In genomic region chr12:53098354-53098981, GRCh38 we compare ENCODE assay signal across 9 cellular contexts. TPM values are rescaled to one million over a fixed set of nuclear protein-coding genes. Genes with fewer than 3 reads are reported as not detected.
A peak's percentile ranks its signal among the peaks of the same experiment; 100 is the strongest.
DNase-seq lines count a peak whose midpoint lies in the region; ATAC-seq and TF ChIP-seq lines count a peak whose summit lies in the region.
"Had no signal": no experiment of that assay in that cellular context is flagged by ENCODE, and none has a peak within 500 bp of the region (broad histone marks: within the 10 kb centered on the region; RNA-seq: fewer than 3 reads in every experiment).

No MANE protein-coding gene starts in this region.

- H3K9me3 Mint-ChIP-seq in activated naive CD8-positive, alpha-beta T cell treated with anti-CD3 and anti-CD28 coated beads, Interleukin-2, amount 50 U/mL, for 24 hours: no peaks in the 10 kb centered on the region

- peaks cover 6% of the 10 kb centered on the region for H3K27me3 ChIP-seq in KMS-11 (ENCODE audit: insufficient read depth, low read depth)
- no peaks in the 10 kb centered on the region for H3K27me3 ChIP-seq in right atrium auricular region

- no peaks in the 10 kb centered on the region for H3K36me3 Mint-ChIP-seq in activated naive CD8-positive, alpha-beta T cell treated with anti-CD3 and anti-CD28 coated beads, Interleukin-2, amount 50 U/mL, for 24 hours (ENCODE audit: low read depth)

- peak; percentile 20 for ATAC-seq in activated naive CD8-positive, alpha-beta T cell treated with anti-CD3 and anti-CD28 coated beads, Interleukin-2, amount 50 U/mL, for 24 hours
- ATAC-seq in HG03095 (IDR thresholded peaks at IDR 0.05; ENCODE audit: unreplicated experiment): no peak

- peak overlapping the region; percentile 93 for H3K4me2 ChIP-seq in KMS-11

- DNase-seq in AG10803 (ENCODE audit: low read depth) (peak; percentile 72), right atrium auricular region (ENCODE audit: low spot score) (peak; percentile 82), skeletal muscle cell (ENCODE audit: low read depth) (peak; percentile 41), NCI-H1694 (lab: John Stamatoyannopoulos, UW) (no peak), NCI-H1092 (lab: John Stamatoyannopoulos, UW) (no peak)
- DNase-seq in activated naive CD8-positive, alpha-beta T cell treated with anti-CD3 and anti-CD28 coated beads, Interleukin-2, amount 50 U/mL, for 24 hours: peak; percentile 59

- H2AFZ ChIP-seq in KMS-11 (ENCODE audit: low read depth): peak overlapping the region; percentile 99

- H3K27me3 Mint-ChIP-seq in activated naive CD8-positive, alpha-beta T cell treated with anti-CD3 and anti-CD28 coated beads, Interleukin-2, amount 50 U/mL, for 24 hours: peaks cover 11% of the 10 kb centered on the region

- H3K27ac ChIP-seq in KMS-11 (no peak overlapping the region), right atrium auricular region (peak overlapping the region; percentile 83 to 95)

- H3K4me1 ChIP-seq in KMS-11 (ENCODE audit: low read depth, poor library complexity, severe bottlenecking): peaks cover 28% of the 10 kb centered on the region
- H3K4me1 ChIP-seq in right atrium auricular region: peaks cover 0 to 38% of the 10 kb centered on the region in 2 donors

- H3K27ac Mint-ChIP-seq in activated naive CD8-positive, alpha-beta T cell treated with anti-CD3 and anti-CD28 coated beads, Interleukin-2, amount 50 U/mL, for 24 hours: peak overlapping the region; percentile 89

- peak overlapping the region; percentile 45; the same call in 1 of the 2 replicates for H3K9ac ChIP-seq in KMS-11

- H3K36me3 ChIP-seq in KMS-11 (ENCODE audit: insufficient read depth) (no peaks in the 10 kb centered on the region), right atrium auricular region (peaks cover 10% of the 10 kb centered on the region)

- H3K4me3 ChIP-seq in AG10803 (ENCODE audit: low read length) (peak overlapping the region; percentile 64), KMS-11 (IDR thresholded peaks at IDR 0.05; ENCODE audit: insufficient read depth, low read depth, low read length) (no peak overlapping the region), right atrium auricular region (peak overlapping the region; percentile 59 to 69), skeletal muscle cell (ENCODE audit: low read depth, low read length) (peak overlapping the region; percentile 63)

- H3K4me3 Mint-ChIP-seq in activated naive CD8-positive, alpha-beta T cell treated with anti-CD3 and anti-CD28 coated beads, Interleukin-2, amount 50 U/mL, for 24 hours: peak overlapping the region; percentile 77

- H3K4me1 Mint-ChIP-seq in activated naive CD8-positive, alpha-beta T cell treated with anti-CD3 and anti-CD28 coated beads, Interleukin-2, amount 50 U/mL, for 24 hours: peaks cover 53% of the 10 kb centered on the region

- no peak for TF ChIP-seq CTCF in AG10803 (conservative IDR thresholded peaks at IDR 0.05; ENCODE audit: low read length)
- no peak for TF ChIP-seq CTCF in KMS-11 (conservative IDR thresholded peaks at IDR 0.05; ENCODE audit: low read depth, low read length)
- TF ChIP-seq CTCF in right atrium auricular region (IDR thresholded peaks at IDR 0.05): no peak

- H4K20me1 ChIP-seq in KMS-11 (ENCODE audit: insufficient read depth): no peaks in the 10 kb centered on the region

- H3K9me3 ChIP-seq in right atrium auricular region: no peaks in the 10 kb centered on the region

- H3K79me2 ChIP-seq in KMS-11 (ENCODE audit: insufficient read depth, low read depth): no peaks in the 10 kb centered on the region

RNA-seq across cellular contexts. Expression of gene IGFBP6, which starts 1.0 kb away (rescaled TPM):
- total RNA-seq in right atrium auricular region: 100 to 1,000 TPM in 1 of 2 donors, 10 to 100 TPM in 1; 99.0 to 358 TPM

RNA-seq across cellular contexts. Expression of gene SOAT2, which starts 4.8 kb away (rescaled TPM):
- total RNA-seq in right atrium auricular region: not detected
- total RNA-seq: renal cortical epithelial cell had no signal

RNA-seq across cellular contexts. Expression of gene SPRYD3, which starts 19.3 kb away (rescaled TPM):
- total RNA-seq in right atrium auricular region: 10 to 100 TPM; 33.5 to 64.5 TPM

RNA-seq across cellular contexts. Expression of gene TNS2, which starts 48.6 kb away (rescaled TPM):
- total RNA-seq in right atrium auricular region: 100 to 1,000 TPM in 1 of 2 donors, 10 to 100 TPM in 1; 76.2 to 153 TPM

Comparison
In these comparisons a context has a peak if more than half of its experiments do, and no peak if none do; other contexts are left out.
1. DNase-seq: peak in AG10803 (single experiment), activated naive CD8-positive, alpha-beta T cell treated with anti-CD3 and anti-CD28 coated beads, Interleukin-2, amount 50 U/mL, for 24 hours (single experiment), right atrium auricular region (single experiment) and skeletal muscle cell (single experiment); none in NCI-H1694 (single experiment) and NCI-H1092 (single experiment).